In the genomic region with DNA sequence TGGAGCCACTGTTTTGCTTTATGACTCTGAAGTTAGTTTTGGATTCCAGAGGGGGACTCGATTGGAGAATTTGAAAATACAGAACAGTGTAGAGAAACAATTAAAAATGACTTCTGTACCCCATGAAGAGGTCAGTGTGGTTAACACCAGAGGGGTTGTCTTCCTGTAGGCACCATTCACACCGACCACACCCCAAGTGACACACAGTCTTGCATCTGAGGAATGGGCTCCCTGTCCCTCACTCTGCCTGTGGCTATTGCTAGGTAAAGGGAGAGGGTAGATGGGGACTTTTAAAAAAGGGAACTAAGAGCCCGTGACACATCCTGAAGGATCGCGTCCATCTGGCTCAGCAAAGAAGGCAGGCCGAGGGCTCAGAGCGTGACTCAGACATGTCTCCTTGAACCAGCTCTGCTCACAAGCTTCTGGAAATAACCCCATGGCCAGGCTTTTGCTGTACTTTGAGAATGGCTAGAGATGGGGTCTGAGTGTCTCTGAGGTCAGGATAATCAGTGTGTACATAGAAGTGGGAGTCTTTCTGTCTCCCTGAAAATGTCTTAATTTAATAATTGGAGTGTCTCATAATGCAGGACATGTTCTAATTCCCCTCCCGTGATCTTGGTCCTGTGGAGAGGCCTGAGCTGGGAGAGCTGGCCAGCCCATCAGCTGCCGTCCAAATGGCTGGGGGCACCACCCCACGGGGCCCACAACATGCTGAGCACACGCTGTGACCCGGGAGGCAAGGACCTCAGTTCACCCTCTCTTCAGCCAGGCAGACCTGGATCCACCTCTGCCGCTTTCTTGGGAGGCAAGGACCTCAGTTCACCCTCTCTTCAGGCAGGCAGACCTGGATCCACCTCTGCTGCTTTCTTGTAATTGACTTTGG, we compare ENCODE assay signal across 12 cellular contexts. TPM values are rescaled to one million over a fixed set of nuclear protein-coding genes. Genes with fewer than 3 reads are reported as not detected.
A peak's percentile ranks its signal among the peaks of the same experiment; 100 is the strongest.
DNase-seq lines count a peak whose midpoint lies in the region; ATAC-seq, FAIRE-seq and TF ChIP-seq lines count a peak whose summit lies in the region.
"Had no signal": no experiment of that assay in that cellular context is flagged by ENCODE, and none has a peak within 500 bp of the region (broad histone marks: within the 10 kb centered on the region; RNA-seq: fewer than 3 reads in every experiment).

No MANE protein-coding gene starts in this region.

- intact Hi-C loops in activated naive CD4-positive, alpha-beta T cell treated with anti-CD3 and anti-CD28 coated beads for 36 hours (cut with micrococcal nuclease) = no loop called here
- intact Hi-C loops in left cardiac atrium (cut with DNase I) (no loop called here), testis (cut with DNase I; ENCODE audit: low total_unique reads) (no loop called here), HepG2 (cut with micrococcal nuclease; ENCODE audit: unreplicated experiment) (no loop called here)

- H4K20me1 ChIP-seq in HepG2 (ENCODE audit: insufficient read depth, low read length) = no peaks in the 10 kb centered on the region

- ATAC-seq in left cardiac atrium = peak; percentile 50 to 86
- no peak for ATAC-seq in HG03108 (IDR thresholded peaks at IDR 0.05; ENCODE audit: unreplicated experiment)
- no peak for ATAC-seq in HG02642 (IDR thresholded peaks at IDR 0.05; ENCODE audit: poor library complexity, unreplicated experiment)
- no peak for ATAC-seq in HepG2

- H2AFZ ChIP-seq in HepG2 (ENCODE audit: low read length) = no peak overlapping the region

- no peaks in the 10 kb centered on the region for H3K36me3 Mint-ChIP-seq in activated naive CD4-positive, alpha-beta T cell treated with anti-CD3 and anti-CD28 coated beads for 36 hours (ENCODE audit: low read depth)

- H3K4me3 Mint-ChIP-seq in activated naive CD4-positive, alpha-beta T cell treated with anti-CD3 and anti-CD28 coated beads for 36 hours = no peak overlapping the region
- H3K4me3 Mint-ChIP-seq: T-helper 1 cell treated with Interleukin-12 subunit alpha and Interleukin-12 subunit beta and Interleukin-4 antibody, amounts not matched to agents 30 μg/mL and 1 μg/mL, for 36 hours had no signal

- in situ Hi-C loops in HepG2 (cut with HindIII; ENCODE audit: extremely low pct_ligation_motif_present, low pct_unique_long_range_greater_than_20kb) = loop anchor here (5.0 kb wide), 1 partner anchor 73 kb away; the partner anchor contains the start of gene PIWIL3

- H3K4me1 Mint-ChIP-seq in activated naive CD4-positive, alpha-beta T cell treated with anti-CD3 and anti-CD28 coated beads for 36 hours (ENCODE audit: low read depth) = no peaks in the 10 kb centered on the region

- TF ChIP-seq RAD21 in HepG2 (CRISPR knock-in tag; IDR thresholded peaks at IDR 0.05) = no peak

- CTCF ChIA-PET in activated naive CD4-positive, alpha-beta T cell treated with anti-CD3 and anti-CD28 coated beads for 36 hours (lab: Charles Lee) = interaction anchor here (0.7 to 1.1 kb wide), 2 partner anchors 42 to 92 kb away, joined by 3 to 5 read pairs; no protein-coding TSS in a partner anchor
- CTCF ChIA-PET in RWPE1 (lab: Yijun Ruan, JAX) = no interaction called here
- CTCF ChIA-PET in HepG2 (lab: Yijun Ruan, JAX; ENCODE audit: low intra/inter-chr PET ratio, low total read pairs) = no interaction called here

- H3K4me2 ChIP-seq in HepG2 (ENCODE audit: low read depth, low read length) = no peak overlapping the region

- H3K9ac ChIP-seq in HepG2 (ENCODE audit: insufficient read depth, low read depth, low read length) = no peak overlapping the region

- no TSS peak for BruUV-seq in HepG2 (replicated peaks; lab: Mats Ljungman, UMichigan)

- no peaks in the 10 kb centered on the region for H3K27me3 Mint-ChIP-seq in activated naive CD4-positive, alpha-beta T cell treated with anti-CD3 and anti-CD28 coated beads for 36 hours (ENCODE audit: low read depth)

- no peak overlapping the region for H3K27ac ChIP-seq in RWPE1
- H3K27ac ChIP-seq in testis = no peak overlapping the region
- no peak overlapping the region for H3K27ac ChIP-seq in HepG2 (ENCODE audit: extremely low read length, insufficient read depth, low read length)

- DNase-seq in activated naive CD4-positive, alpha-beta T cell treated with anti-CD3 and anti-CD28 coated beads for 36 hours = peak; percentile 6
- no peak for DNase-seq in activated naive CD4-positive, alpha-beta T cell (lab: John Stamatoyannopoulos, UW)
- peak; percentile 35 for DNase-seq in RWPE1 (ENCODE audit: low spot score)
- DNase-seq in left cardiac atrium = peak; percentile 46
- peak; percentile 43 for DNase-seq in testis
- no peak for DNase-seq in HepG2 (ENCODE audit: low spot score)
- DNase-seq: ACHN, midbrain, NCI-H1436 had no signal

- no peak overlapping the region for H3K4me3 ChIP-seq in testis
- no peak overlapping the region for H3K4me3 ChIP-seq in HepG2 (replicated peaks in 1 of 3; ENCODE audit: insufficient read depth in 1 of 3, low read depth in 2 of 3, low read length in 3 of 3)

- no peaks in the 10 kb centered on the region for H3K9me3 Mint-ChIP-seq in activated naive CD4-positive, alpha-beta T cell treated with anti-CD3 and anti-CD28 coated beads for 36 hours
- H3K9me3 Mint-ChIP-seq: T-helper 1 cell treated with Interleukin-12 subunit alpha and Interleukin-12 subunit beta and Interleukin-4 antibody, amounts not matched to agents 30 μg/mL and 1 μg/mL, for 36 hours had no signal

- H3K27me3 ChIP-seq in testis = no peaks in the 10 kb centered on the region
- H3K27me3 ChIP-seq in HepG2 (ENCODE audit: control insufficient read depth in 1 of 2, insufficient read depth in 2 of 2, low read length in 2 of 2) = peaks cover 2 to 8% of the 10 kb centered on the region in 2 experiments; a peak in 2 of 5 replicates

- TF ChIP-seq CTCF in RWPE1 (conservative IDR thresholded peaks at IDR 0.05; ENCODE audit: low read depth) = no peak
- TF ChIP-seq CTCF in testis (IDR thresholded peaks at IDR 0.05) = no peak
- no peak for TF ChIP-seq CTCF in HepG2 (CRISPR knock-in tag; IDR thresholded peaks at IDR 0.05)

- no peak for FAIRE-seq in HepG2 (lab: Jason Lieb, UNC)

- TF ChIP-seq EP300 in HepG2 (IDR thresholded peaks at IDR 0.05; ENCODE audit: low read depth in 2 of 2, low read length in 2 of 2) (no peak), HepG2 (CRISPR knock-in tag; IDR thresholded peaks at IDR 0.05; ENCODE audit: borderline replicate concordance) (no peak)

- 57 to 66% methylated on average over 13 of the region's 13 CpGs for WGBS in testis, 2 donors
- WGBS in HepG2 (ENCODE audit: low lambda C conversion rate) = 22% methylated on average over 10 of the region's 13 CpGs

- TF ChIP-seq POLR2A in testis (IDR thresholded peaks at IDR 0.05) (no peak), HepG2 (IDR thresholded peaks at IDR 0.05; ENCODE audit: insufficient read depth in 1 of 2, low read depth in 2 of 2, low read length in 2 of 2) (no peak)

- POLR2A ChIA-PET in RWPE1 (lab: Yijun Ruan, JAX; ENCODE audit: low non-redundant PET) = no interaction called here
- POLR2A ChIA-PET in HepG2 (lab: Yijun Ruan, JAX) = no interaction called here

- no peaks in the 10 kb centered on the region for H3K79me2 ChIP-seq in HepG2 (ENCODE audit: insufficient read depth, low read length)

- H3K36me3 ChIP-seq in testis (ENCODE audit: low read depth, missing control alignments) (no peaks in the 10 kb centered on the region), HepG2 (replicated peaks in 1 of 2; ENCODE audit: control insufficient read depth in 1 of 2, insufficient read depth in 2 of 2, low read length in 2 of 2) (no peaks in the 10 kb centered on the region)

- H3K9me3 ChIP-seq in testis (no peaks in the 10 kb centered on the region), HepG2 (ENCODE audit: low read length) (no peaks in the 10 kb centered on the region)

- H3K4me1 ChIP-seq in testis (no peaks in the 10 kb centered on the region), HepG2 (ENCODE audit: insufficient read depth, low read length) (no peaks in the 10 kb centered on the region)

- H3K27ac Mint-ChIP-seq in activated naive CD4-positive, alpha-beta T cell treated with anti-CD3 and anti-CD28 coated beads for 36 hours = no peak overlapping the region
- H3K27ac Mint-ChIP-seq: T-helper 1 cell treated with Interleukin-12 subunit alpha and Interleukin-12 subunit beta and Interleukin-4 antibody, amounts not matched to agents 30 μg/mL and 1 μg/mL, for 36 hours had no signal

RNA-seq across cellular contexts. Expression of gene SGSM1, which starts 39.3 kb away (rescaled TPM):
- under 1 TPM; 0.12 to 0.17 TPM for total RNA-seq in activated naive CD4-positive, alpha-beta T cell treated with anti-CD3 and anti-CD28 coated beads for 36 hours
- 10 to 100 TPM; 16.1 to 24.8 TPM for total RNA-seq in left cardiac atrium
- 1 to 10 TPM; 7.9 to 8.4 TPM for total RNA-seq in testis
- 5.1 TPM for polyA plus RNA-seq in testis (ENCODE audit: insufficient read depth, low read depth, low replicate concordance)
- total RNA-seq in HepG2 (2016; rRNA removed; fragmentation: Illumina TruSeq; extraction: Trizol) = not detected in 2 replicates
- total RNA-seq in HepG2 (2016; cell fraction: cytosol; rRNA removed; fragmentation: Illumina TruSeq; extraction: Trizol; ENCODE audit: low read depth) = not detected in 2 replicates
- total RNA-seq in HepG2 (2016; cell fraction: insoluble cytoplasmic fraction; rRNA removed; fragmentation: Illumina TruSeq; extraction: Trizol) = not detected in 2 replicates
- not detected in 2 replicates for total RNA-seq in HepG2 (2016; cell fraction: membrane; rRNA removed; fragmentation: Illumina TruSeq; extraction: Trizol)
- total RNA-seq in HepG2 (2016; cell fraction: nucleus; rRNA removed; fragmentation: Illumina TruSeq; extraction: Trizol) = not detected in 2 replicates
- 0.07 and 0.09 TPM in 2 replicates for polyA plus RNA-seq in HepG2 (2011; rRNA removed)
- 0.05 and 0.07 TPM in 2 replicates for polyA plus RNA-seq in HepG2 (2011; cell fraction: cytosol; rRNA removed)
- 0.06 and 0.16 TPM in 2 replicates for polyA plus RNA-seq in HepG2 (2011; cell fraction: nucleus; rRNA removed)
- 0.04 and 0.08 TPM in 2 replicates for polyA plus RNA-seq in HepG2 (2012)
- polyA plus RNA-seq in HepG2 (2016; cell fraction: cytosol; fragmentation: Illumina TruSeq; extraction: Trizol; ENCODE audit: low read depth) = not detected in 2 replicates
- not detected in 2 replicates for polyA plus RNA-seq in HepG2 (2016; cell fraction: insoluble cytoplasmic fraction; fragmentation: Illumina TruSeq; extraction: Trizol; ENCODE audit: low read depth)
- not detected in 2 replicates for polyA plus RNA-seq in HepG2 (2016; cell fraction: membrane; fragmentation: Illumina TruSeq; extraction: Trizol; ENCODE audit: low read depth)
- not detected in 2 replicates for polyA plus RNA-seq in HepG2 (2016; cell fraction: nucleus; fragmentation: Illumina TruSeq; extraction: Trizol; ENCODE audit: insufficient read depth, low read depth)
- 0.16 and 0.21 TPM in 2 replicates for polyA minus RNA-seq in HepG2 (2011; rRNA and poly(A)+ RNA removed; ENCODE audit: low replicate concordance)
- polyA minus RNA-seq in HepG2 (2011; cell fraction: cytosol; rRNA and poly(A)+ RNA removed) = not detected in 2 replicates
- polyA minus RNA-seq in HepG2 (2011; cell fraction: nucleus; rRNA and poly(A)+ RNA removed) = 0.25 and 0.26 TPM in 2 replicates

Comparison
In these comparisons a context has a peak if more than half of its experiments do, and no peak if none do; other contexts are left out.
1. DNase-seq: peak in activated naive CD4-positive, alpha-beta T cell treated with anti-CD3 and anti-CD28 coated beads for 36 hours (single experiment), RWPE1 (single experiment), left cardiac atrium (single experiment) and testis (single experiment); none in activated naive CD4-positive, alpha-beta T cell (0 of 4) and HepG2 (single experiment).
2. ATAC-seq: peak in left cardiac atrium (2 of 2); none in HG03108 (single experiment), HG02642 (single experiment) and HepG2 (single experiment).